ENCODE assay signal across 8 cellular contexts in genomic region chr5:139903805-139904565, GRCh38.
DNase-seq lines count a peak whose midpoint lies in the region; ATAC-seq and TF ChIP-seq lines count a peak whose summit lies in the region.

No MANE protein-coding gene starts in this region.

- peaks cover 5% of the 10 kb centered on the region for H3K4me1 ChIP-seq in CD8-positive, alpha-beta memory T cell (ENCODE audit: insufficient read depth, low read length)
- peaks cover 0 to 14% of the 10 kb centered on the region in 2 experiments; a peak in 1 of 4 replicates for H3K4me1 ChIP-seq in HCT116 (ENCODE audit: control insufficient read depth in 1 of 2, insufficient read depth in 2 of 2, low read length in 2 of 2)
- peaks cover 8 to 14% of the 10 kb centered on the region in 2 donors for H3K4me1 ChIP-seq in ascending aorta
- peaks cover 17 to 35% (median 17%) of the 10 kb centered on the region in 3 donors for H3K4me1 ChIP-seq in skeletal muscle tissue (ENCODE audit: control insufficient read depth in 3 of 3, insufficient read depth in 3 of 3, low read length in 3 of 3)

- no peak overlapping the region for H3K9ac ChIP-seq in HCT116 (ENCODE audit: low read length)
- peak overlapping the region; percentile 50 to 80 (median 51) for H3K9ac ChIP-seq in skeletal muscle tissue (ENCODE audit: low read depth in 1 of 3, low read length in 3 of 3)

- H3K27me3 ChIP-seq in CD8-positive, alpha-beta memory T cell (ENCODE audit: insufficient read depth, low read length, poor library complexity, severe bottlenecking) = peaks cover 24% of the 10 kb centered on the region
- H3K27me3 ChIP-seq in HCT116 (ENCODE audit: insufficient read depth, low read length) (peaks cover 34% of the 10 kb centered on the region), ascending aorta (peaks cover 5% of the 10 kb centered on the region), skeletal muscle tissue (ENCODE audit: control insufficient read depth in 3 of 3, insufficient read depth in 3 of 3, low read length in 3 of 3) (peaks cover 0 to 13% (median 12%) of the 10 kb centered on the region in 3 donors)

- H3K4me1 Mint-ChIP-seq in CD8-positive, alpha-beta memory T cell = peaks cover 10 to 11% (median 11%) of the 10 kb centered on the region in 3 donors

- no peak for TF ChIP-seq RAD21 in HCT116 (IDR thresholded peaks at IDR 0.05; ENCODE audit: low read depth)

- POLR2A ChIA-PET in CD8-positive, alpha-beta memory T cell (lab: Charles Lee) = no interaction called here
- POLR2A ChIA-PET in HCT116 (lab: Charles Lee) = no interaction called here

- H3K9me3 ChIP-seq in CD8-positive, alpha-beta memory T cell (ENCODE audit: low read length) = no peaks in the 10 kb centered on the region
- H3K9me3 ChIP-seq in HCT116 (ENCODE audit: control insufficient read depth in 1 of 2, insufficient read depth in 1 of 2, low read depth in 1 of 2, low read length in 2 of 2) (no peaks in the 10 kb centered on the region), ascending aorta (no peaks in the 10 kb centered on the region), skeletal muscle tissue (ENCODE audit: control insufficient read depth in 3 of 3, low read length in 3 of 3) (no peaks in the 10 kb centered on the region)

- no peaks in the 10 kb centered on the region for H3K9me2 ChIP-seq in HCT116 (ENCODE audit: insufficient read depth)

- H3K4me3 ChIP-seq in CD8-positive, alpha-beta memory T cell (ENCODE audit: low read length) = no peak overlapping the region
- H3K4me3 ChIP-seq in HCT116 (replicated peaks in 1 of 2; ENCODE audit: low read depth in 1 of 2, low read length in 2 of 2) (peak overlapping the region; percentile 25 to 40; a peak in 3 of 4 replicates), ascending aorta (peak overlapping the region; percentile 54 to 68), skeletal muscle tissue (ENCODE audit: low read length in 3 of 3) (peak overlapping the region; percentile 63 to 76 (median 72))

- peaks cover 31 to 33% of the 10 kb centered on the region in 2 donors for H3K27me3 Mint-ChIP-seq in CD8-positive, alpha-beta memory T cell

- peak overlapping the region; percentile 68 for H3K4me2 ChIP-seq in HCT116 (ENCODE audit: low read length)

- no peaks in the 10 kb centered on the region for H3K79me2 ChIP-seq in HCT116 (ENCODE audit: insufficient read depth, low read length)

- H3K9me3 Mint-ChIP-seq in CD8-positive, alpha-beta memory T cell = no peaks in the 10 kb centered on the region

- DNase-seq in CD8-positive, alpha-beta memory T cell = no peak
- DNase-seq in HCT116 (ENCODE audit: low read depth, low spot score) (no peak), ascending aorta (ENCODE audit: low spot score in 2 of 2) (peak in 1 of 2 donors; percentile 61), iPS-NIHi11 (ENCODE audit: low spot score) (peak; percentile 85), SKM-1 (lab: John Stamatoyannopoulos, UW; ENCODE audit: unreplicated experiment) (no peak), DMS153 (lab: John Stamatoyannopoulos, UW) (no peak)

- no peak overlapping the region for H3K27ac ChIP-seq in CD8-positive, alpha-beta memory T cell (ENCODE audit: low read depth, low read length)
- no peak overlapping the region for H3K27ac ChIP-seq in HCT116 (ENCODE audit: low read depth, low read length)
- no peak overlapping the region for H3K27ac ChIP-seq in ascending aorta
- no peak overlapping the region for H3K27ac ChIP-seq in skeletal muscle tissue (ENCODE audit: low read depth, low read length)

- H3K4me3 Mint-ChIP-seq in CD8-positive, alpha-beta memory T cell = peak overlapping the region in 6 of 7 donors; percentile 58 to 79 (median 62)

- TF ChIP-seq CTCF in HCT116 (IDR thresholded peaks at IDR 0.05 in 2 of 3, conservative IDR thresholded peaks at IDR 0.05 in 1 of 3; ENCODE audit: borderline replicate concordance in 1 of 3, insufficient read depth in 1 of 3, low read depth in 2 of 3, low read length in 2 of 3) (no peak), ascending aorta (IDR thresholded peaks at IDR 0.05) (no peak)

- intact Hi-C loops in HCT116 (cut with micrococcal nuclease) = no loop called here
- intact Hi-C loops in ascending aorta (cut with DNase I) = no loop called here

- no peaks in the 10 kb centered on the region for H3K36me3 Mint-ChIP-seq in CD8-positive, alpha-beta memory T cell

- RAD21 ChIA-PET in HCT116 (lab: Charles Lee; ENCODE audit: low non-redundant PET in 1 of 2, low total read pairs in 2 of 2, uncharacterized antibody in 2 of 2, unreplicated experiment in 2 of 2) = no interaction called here

- no peak for TF ChIP-seq POLR2A in HCT116 (IDR thresholded peaks at IDR 0.05; ENCODE audit: borderline replicate concordance, extremely low read depth, insufficient read depth, insufficient read length)

- no peaks in the 10 kb centered on the region for H4K20me1 ChIP-seq in HCT116 (ENCODE audit: insufficient read depth)

- H2AFZ ChIP-seq in HCT116 (ENCODE audit: low read depth, low read length, poor library complexity, severe bottlenecking) = no peak overlapping the region

- BruUV-seq in HCT116 (replicated peaks; lab: Mats Ljungman, UMichigan) = no TSS peak

- CTCF ChIA-PET in CD8-positive, alpha-beta memory T cell (lab: Charles Lee) = no interaction called here
- CTCF ChIA-PET in HCT116 (lab: Charles Lee) = no interaction called here

- H3K36me3 ChIP-seq in CD8-positive, alpha-beta memory T cell (ENCODE audit: insufficient read depth, low read length) = no peaks in the 10 kb centered on the region
- H3K36me3 ChIP-seq in HCT116 (ENCODE audit: control insufficient read depth in 1 of 2, insufficient read depth in 2 of 2, low read length in 2 of 2) = no peaks in the 10 kb centered on the region
- no peaks in the 10 kb centered on the region for H3K36me3 ChIP-seq in ascending aorta
- no peaks in the 10 kb centered on the region for H3K36me3 ChIP-seq in skeletal muscle tissue (ENCODE audit: control insufficient read depth in 3 of 3, insufficient read depth in 3 of 3, low read length in 3 of 3)

- H3K27ac Mint-ChIP-seq in CD8-positive, alpha-beta memory T cell = no peak overlapping the region

- peak; percentile 74 for ATAC-seq in HCT116
- ATAC-seq in GM21737 (IDR thresholded peaks at IDR 0.05; ENCODE audit: unreplicated experiment) = no peak

TF ChIP-seq in HCT116, 20 proteins besides CTCF, POLR2A, EP300 and RAD21:
- TF ChIP-seq TCF7L2 (IDR thresholded peaks at IDR 0.05; ENCODE audit: borderline replicate concordance, extremely low read depth, insufficient read depth, insufficient read length) (no peak), EGR1 (IDR thresholded peaks at IDR 0.05; ENCODE audit: low read depth) (0 out of 2 replicates have a peak, but pooled peaks have one; percentile 24)
